In the genomic region with DNA sequence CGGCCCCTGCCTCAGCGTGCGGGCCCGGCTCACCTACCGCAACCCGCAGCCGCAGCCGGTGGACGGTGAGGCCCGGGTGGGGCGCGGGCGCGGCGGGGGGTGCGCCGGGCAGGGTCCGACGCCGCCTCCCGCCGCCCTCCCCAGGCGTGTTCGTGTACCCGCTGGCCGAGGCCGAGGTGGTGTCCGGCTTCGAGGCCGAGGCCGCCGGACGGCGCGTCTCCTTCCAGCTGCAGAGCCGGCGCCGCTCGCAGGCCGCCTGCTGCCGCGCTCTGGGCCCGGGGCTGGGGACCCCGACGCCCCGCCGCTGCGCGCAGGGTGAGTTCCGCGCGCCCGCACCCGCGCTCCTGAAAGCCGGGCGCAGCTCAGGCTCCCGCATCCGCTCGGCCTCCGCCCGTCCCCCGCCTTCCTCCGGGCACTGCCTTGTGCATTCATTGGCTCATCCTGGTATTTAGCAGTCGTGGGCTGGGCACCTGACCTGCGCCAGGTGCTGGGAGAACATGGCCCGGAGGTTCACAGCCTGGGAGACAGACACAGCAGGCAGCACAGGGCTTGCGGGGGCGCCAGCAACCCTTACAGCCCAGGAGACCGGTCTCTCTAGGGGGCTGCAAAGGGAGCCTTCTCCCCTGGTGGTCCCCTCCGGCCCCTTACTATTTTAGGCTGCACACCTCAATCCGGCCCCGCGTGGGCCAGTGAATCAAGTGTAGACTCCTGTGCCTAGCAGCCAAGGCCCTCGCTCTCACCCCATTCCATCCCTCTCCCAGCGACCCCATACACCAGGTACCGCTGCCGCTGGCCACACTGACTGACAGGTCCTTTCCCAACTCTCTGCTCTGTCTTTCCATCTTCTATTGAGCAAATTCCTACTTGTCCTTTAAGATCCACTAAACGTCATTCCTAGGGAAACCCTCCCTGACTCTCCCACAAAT, we compare ENCODE assay signal across 9 cellular contexts. TPM values are rescaled to one million over a fixed set of nuclear protein-coding genes. Genes with fewer than 3 reads are reported as not detected.
DNase-seq lines count a peak whose midpoint lies in the region; TF ChIP-seq lines count a peak whose summit lies in the region.
"Had no signal": no experiment of that assay in that cellular context is flagged by ENCODE, and none has a peak within 500 bp of the region (broad histone marks: within the 10 kb centered on the region; RNA-seq: fewer than 3 reads in every experiment).

No MANE protein-coding gene starts in this region.

- no peak for TF ChIP-seq EP300 in esophagus muscularis mucosa (IDR thresholded peaks at IDR 0.05)

- TF ChIP-seq CTCF in esophagus muscularis mucosa (IDR thresholded peaks at IDR 0.05), result no peak

- 47% methylated on average over 14 of the region's 79 CpGs for WGBS in esophagus muscularis mucosa

- H3K27ac ChIP-seq in esophagus muscularis mucosa (replicated peaks in 1 of 4) (no peak overlapping the region), skin epidermis (no peak overlapping the region)

- H3K4me1 ChIP-seq in esophagus muscularis mucosa, result peaks cover 23 to 30% (median 26%) of the 10 kb centered on the region in 4 donors

- intact Hi-C loops in esophagus muscularis mucosa (cut with DNase I), result loop anchor here (5.0 kb wide), 1 partner anchor 44 kb away; the partner anchor contains the start of gene ABCF3

- no peak for TF ChIP-seq POLR2A in esophagus muscularis mucosa (IDR thresholded peaks at IDR 0.05; ENCODE audit: low read depth)

- H3K27me3 ChIP-seq in esophagus muscularis mucosa, result peaks cover 4 to 87% (median 31%) of the 10 kb centered on the region in 4 donors

- peak overlapping the region; percentile 52 to 65 (median 56) for H3K4me3 ChIP-seq in esophagus muscularis mucosa
- peak overlapping the region in 5 of 7 experiments; percentile 28 to 44 (median 39) for H3K4me3 ChIP-seq in skin epidermis

- no peaks in the 10 kb centered on the region for H3K36me3 ChIP-seq in esophagus muscularis mucosa

- H3K9me3 ChIP-seq in esophagus muscularis mucosa, result no peaks in the 10 kb centered on the region

- DNase-seq in NCI-H1436 (lab: John Stamatoyannopoulos, UW), result peak; percentile 9
- DNase-seq in NCI-H1436 treated with DMSO at 0.1 percent for 48 hours (lab: John Stamatoyannopoulos, UW), result no peak
- DNase-seq in NCI-H510A treated with DMSO at 0.1 percent for 48 hours (lab: John Stamatoyannopoulos, UW), result peak; percentile 66
- DNase-seq in esophagus muscularis mucosa (ENCODE audit: extremely low spot score), result no peak
- no peak for DNase-seq in stimulated activated CD4-positive, alpha-beta T cell treated with anti-CD3 and anti-CD28 coated beads, Interleukin-1b, Interleukin-23, amount 100 ng/mL, for 48 hours
- no peak for DNase-seq in central memory CD4-positive, alpha-beta T cell
- DNase-seq in NCI-H524 treated with DMSO at 0.1 percent for 48 hours (lab: John Stamatoyannopoulos, UW), result no peak

RNA-seq across cellular contexts. Expression of gene VWA5B2, which starts 1.5 kb away (rescaled TPM):
- total RNA-seq in esophagus muscularis mucosa, result under 1 TPM in 3 of 4 donors, not detected in 1; 0.17 to 0.33 (median 0.32) TPM

RNA-seq across cellular contexts. Expression of gene ALG3, which starts 17.9 kb away (rescaled TPM):
- 10 to 100 TPM; 35.6 to 48.5 (median 39.8) TPM for total RNA-seq in esophagus muscularis mucosa

RNA-seq across cellular contexts. Expression of gene EEF1AKMT4, which starts 18.6 kb away (rescaled TPM):
- total RNA-seq in esophagus muscularis mucosa, result 1 to 10 TPM; 3.3 to 4.9 (median 3.7) TPM

RNA-seq across cellular contexts. Expression of gene CAMK2N2, which starts 30.5 kb away (rescaled TPM):
- not detected for total RNA-seq in esophagus muscularis mucosa
- total RNA-seq: mononuclear cell had no signal

RNA-seq across cellular contexts. Expression of gene ABCF3, which starts 44.9 kb away (rescaled TPM):
- 10 to 100 TPM; 34.8 to 43.2 (median 36.9) TPM for total RNA-seq in esophagus muscularis mucosa

Comparison
In these comparisons a context has a peak if more than half of its experiments do, and no peak if none do; other contexts are left out.
1. DNase-seq: peak in NCI-H1436 (single experiment) and NCI-H510A treated with DMSO at 0.1 percent for 48 hours (single experiment); none in NCI-H1436 treated with DMSO at 0.1 percent for 48 hours (single experiment), esophagus muscularis mucosa (single experiment), stimulated activated CD4-positive, alpha-beta T cell treated with anti-CD3 and anti-CD28 coated beads, Interleukin-1b, Interleukin-23, amount 100 ng/mL, for 48 hours (single experiment), central memory CD4-positive, alpha-beta T cell (single experiment) and NCI-H524 treated with DMSO at 0.1 percent for 48 hours (single experiment).